In genomic region chr18:11389281-11389680, GRCh38 we compare ENCODE assay signal across 37 cellular contexts.
"Had no signal": no experiment of that assay in that cellular context is flagged by ENCODE, and none has a peak within 500 bp of the region (broad histone marks: within the 10 kb centered on the region; RNA-seq: fewer than 3 reads in every experiment).

No MANE protein-coding gene starts in this region.

- FAIRE-seq: astrocyte, TTC549 had no signal

- H3K27me3 Mint-ChIP-seq: activated CD4-positive, alpha-beta T cell treated with anti-CD3 and anti-CD28 coated beads for 36 hours; activated CD8-positive, alpha-beta T cell treated with anti-CD3 and anti-CD28 coated beads for 36 hours; activated naive CD8-positive, alpha-beta T cell treated with anti-CD3 and anti-CD28 coated beads for 36 hours; activated T-helper 17 cell treated with anti-CD3 and anti-CD28 coated beads, Interleukin-2, amount 50 U/mL, for 72 hours had no signal

- H3K4me3 Mint-ChIP-seq: activated CD4-positive, alpha-beta T cell treated with anti-CD3 and anti-CD28 coated beads for 36 hours; activated CD4-positive, alpha-beta T cell treated with anti-CD3 and anti-CD28 coated beads, Interleukin-2, amount 10 ng/mL, durations not matched to agents 7 days and 5 days; activated CD8-positive, alpha-beta T cell treated with anti-CD3 and anti-CD28 coated beads for 36 hours; activated naive CD4-positive, alpha-beta T cell treated with anti-CD3 and anti-CD28 coated beads for 36 hours; activated naive CD8-positive, alpha-beta T cell treated with anti-CD3 and anti-CD28 coated beads for 36 hours; activated T-cell treated with anti-CD3 and anti-CD28 coated beads, Interleukin-2, amount 50 U/mL, for 4 hours; activated T-cell treated with anti-CD3 and anti-CD28 coated beads, Interleukin-2, amount 50 U/mL, for 72 hours; activated T-helper 1 cell treated with anti-CD3 and anti-CD28 coated beads, Interleukin-12 subunit alpha, Interleukin-12 subunit beta, Interleukin-2, Interleukin-4 antibody, amounts not matched to agents 30 ng/mL and 10 ng/mL and 1 ng/mL, durations not matched to agents 14 hours and 24 hours and 36 hours; activated T-helper 17 cell treated with anti-CD3 and anti-CD28 coated beads, Interleukin-2, amount 50 U/mL, for 72 hours; T-helper 1 cell treated with Interleukin-12 subunit alpha and Interleukin-12 subunit beta and Interleukin-4 antibody, amounts not matched to agents 30 μg/mL and 1 μg/mL, for 36 hours; T-helper 2 cell treated with Interferon-gamma antibody and Interleukin-4, amounts not matched to agents 5 μg/mL and 100 μg/mL, for 36 hours; WTC11 had no signal

- H3K9me3 Mint-ChIP-seq: activated CD4-positive, alpha-beta T cell treated with anti-CD3 and anti-CD28 coated beads, Interleukin-2, amount 10 ng/mL, durations not matched to agents 7 days and 5 days; activated CD8-positive, alpha-beta T cell treated with anti-CD3 and anti-CD28 coated beads for 36 hours; activated naive CD4-positive, alpha-beta T cell treated with anti-CD3 and anti-CD28 coated beads for 36 hours; activated naive CD4-positive, alpha-beta T cell treated with anti-CD3 and anti-CD28 coated beads, Interleukin-2, amount 50 U/mL, for 72 hours; activated naive CD8-positive, alpha-beta T cell treated with anti-CD3 and anti-CD28 coated beads for 36 hours; activated T-cell treated with anti-CD3 and anti-CD28 coated beads, Interleukin-2, amount 50 U/mL, for 4 hours; activated T-cell treated with anti-CD3 and anti-CD28 coated beads, Interleukin-2, amount 50 U/mL, for 72 hours; activated T-helper 1 cell treated with anti-CD3 and anti-CD28 coated beads, Interleukin-12 subunit alpha, Interleukin-12 subunit beta, Interleukin-2, Interleukin-4 antibody, amounts not matched to agents 30 ng/mL and 10 ng/mL and 1 ng/mL, durations not matched to agents 14 hours and 24 hours and 36 hours; activated T-helper 17 cell treated with anti-CD3 and anti-CD28 coated beads, Interleukin-2, amount 50 U/mL, for 72 hours; T-helper 1 cell treated with Interleukin-12 subunit alpha and Interleukin-12 subunit beta and Interleukin-4 antibody, amounts not matched to agents 30 μg/mL and 1 μg/mL, for 36 hours; T-helper 2 cell treated with Interferon-gamma antibody and Interleukin-4, amounts not matched to agents 5 μg/mL and 100 μg/mL, for 36 hours; WTC11 had no signal

- DNase-seq: activated CD4-positive, alpha-beta T cell treated with anti-CD3 and anti-CD28 coated beads for 1 hour; activated CD4-positive, alpha-beta T cell treated with anti-CD3 and anti-CD28 coated beads for 36 hours; activated CD4-positive, alpha-beta T cell treated with anti-CD3 and anti-CD28 coated beads for 48 hours; activated CD4-positive, alpha-beta T cell treated with anti-CD3 and anti-CD28 coated beads, Interleukin-2, amount 10 ng/mL, durations not matched to agents 7 days and 5 days; activated CD4-positive, alpha-beta T cell treated with anti-CD3 and anti-CD28 coated beads, Interleukin-2, amount 50 U/mL, for 48 hours; activated CD4-positive, CD25-positive, alpha-beta regulatory T cell; activated CD8-positive, alpha-beta memory T cell treated with anti-CD3 and anti-CD28 coated beads, Interleukin-2, amount 50 U/mL, for 4 hours; activated CD8-positive, alpha-beta T cell treated with anti-CD3 and anti-CD28 coated beads for 36 hours; activated effector memory CD4-positive, alpha-beta T cell treated with anti-CD3 and anti-CD28 coated beads, Interleukin-2, amount 50 U/mL, for 16 hours; activated gamma-delta T cell treated with Interleukin-2 at 50 U/mL for 16 hours; activated naive CD4-positive, alpha-beta T cell; activated naive CD4-positive, alpha-beta T cell treated with anti-CD3 and anti-CD28 coated beads for 36 hours; activated naive CD4-positive, alpha-beta T cell treated with anti-CD3 and anti-CD28 coated beads, Interleukin-2, amount 50 U/mL, for 16 hours; activated naive CD8-positive, alpha-beta T cell treated with anti-CD3 and anti-CD28 coated beads for 36 hours; activated T-cell treated with anti-CD3 and anti-CD28 coated beads for 4 hours; activated T-cell treated with anti-CD3 and anti-CD28 coated beads, Interleukin-2, amount 50 U/mL, for 1 hour; activated T-cell treated with anti-CD3 and anti-CD28 coated beads, Interleukin-2, amount 50 U/mL, for 4 hours; activated T-cell treated with anti-CD3 and anti-CD28 coated beads, Interleukin-2, amount 50 U/mL, for 72 hours; adrenal gland; amniotic stem cell; aorta; body of pancreas; brain microvascular endothelial cell; central memory CD4-positive, alpha-beta T cell; T-helper 1 cell; T-helper 2 cell; T-helper 9 cell; WERI-Rb-1 had no signal

- H3K36me3 Mint-ChIP-seq: activated naive CD4-positive, alpha-beta T cell treated with anti-CD3 and anti-CD28 coated beads, Interleukin-2, amount 50 U/mL, for 72 hours; activated naive CD8-positive, alpha-beta T cell treated with anti-CD3 and anti-CD28 coated beads for 36 hours; WTC11 had no signal

- H3K27ac Mint-ChIP-seq: activated CD4-positive, alpha-beta T cell treated with anti-CD3 and anti-CD28 coated beads for 36 hours; activated CD4-positive, alpha-beta T cell treated with anti-CD3 and anti-CD28 coated beads, Interleukin-2, amount 10 ng/mL, durations not matched to agents 7 days and 5 days; activated CD8-positive, alpha-beta T cell treated with anti-CD3 and anti-CD28 coated beads for 36 hours; activated naive CD4-positive, alpha-beta T cell treated with anti-CD3 and anti-CD28 coated beads for 36 hours; activated naive CD4-positive, alpha-beta T cell treated with anti-CD3 and anti-CD28 coated beads, Interleukin-2, amount 50 U/mL, for 72 hours; activated naive CD8-positive, alpha-beta T cell treated with anti-CD3 and anti-CD28 coated beads for 36 hours; activated T-cell treated with anti-CD3 and anti-CD28 coated beads, Interleukin-2, amount 50 U/mL, for 72 hours; activated T-helper 1 cell treated with anti-CD3 and anti-CD28 coated beads, Interleukin-12 subunit alpha, Interleukin-12 subunit beta, Interleukin-2, Interleukin-4 antibody, amounts not matched to agents 30 ng/mL and 10 ng/mL and 1 ng/mL, durations not matched to agents 14 hours and 24 hours and 36 hours; activated T-helper 17 cell treated with anti-CD3 and anti-CD28 coated beads, Interleukin-2, amount 50 U/mL, for 72 hours; T-helper 1 cell treated with Interleukin-12 subunit alpha and Interleukin-12 subunit beta and Interleukin-4 antibody, amounts not matched to agents 30 μg/mL and 1 μg/mL, for 36 hours; T-helper 2 cell treated with Interferon-gamma antibody and Interleukin-4, amounts not matched to agents 5 μg/mL and 100 μg/mL, for 36 hours; WTC11 had no signal

- H3K4me1 Mint-ChIP-seq: activated CD4-positive, alpha-beta T cell treated with anti-CD3 and anti-CD28 coated beads for 36 hours; activated CD4-positive, alpha-beta T cell treated with anti-CD3 and anti-CD28 coated beads, Interleukin-2, amount 10 ng/mL, durations not matched to agents 7 days and 5 days; activated naive CD8-positive, alpha-beta T cell treated with anti-CD3 and anti-CD28 coated beads for 36 hours; activated T-helper 17 cell treated with anti-CD3 and anti-CD28 coated beads, Interleukin-2, amount 50 U/mL, for 72 hours had no signal

- ATAC-seq: activated CD4-positive, alpha-beta T cell treated with anti-CD3 and anti-CD28 coated beads for 36 hours; activated CD4-positive, CD25-positive, alpha-beta regulatory T cell treated with anti-CD3 and anti-CD28 coated beads, Interleukin-2, amount 50 U/mL, for 24 hours; activated CD8-positive, alpha-beta T cell treated with anti-CD3 and anti-CD28 coated beads for 36 hours; activated naive CD4-positive, alpha-beta T cell treated with anti-CD3 and anti-CD28 coated beads, Interleukin-2, amount 50 U/mL, for 72 hours; activated T-cell treated with anti-CD3 and anti-CD28 coated beads, Interleukin-2, amount 50 U/mL, for 4 hours; activated T-cell treated with anti-CD3 and anti-CD28 coated beads, Interleukin-2, amount 50 U/mL, for 72 hours; activated T-helper 17 cell treated with anti-CD3 and anti-CD28 coated beads, Interleukin-2, amount 50 U/mL, for 72 hours; body of pancreas; WTC11 had no signal
